Comparison of ENCODE assay signal across 8 cellular contexts in the genomic region with DNA sequence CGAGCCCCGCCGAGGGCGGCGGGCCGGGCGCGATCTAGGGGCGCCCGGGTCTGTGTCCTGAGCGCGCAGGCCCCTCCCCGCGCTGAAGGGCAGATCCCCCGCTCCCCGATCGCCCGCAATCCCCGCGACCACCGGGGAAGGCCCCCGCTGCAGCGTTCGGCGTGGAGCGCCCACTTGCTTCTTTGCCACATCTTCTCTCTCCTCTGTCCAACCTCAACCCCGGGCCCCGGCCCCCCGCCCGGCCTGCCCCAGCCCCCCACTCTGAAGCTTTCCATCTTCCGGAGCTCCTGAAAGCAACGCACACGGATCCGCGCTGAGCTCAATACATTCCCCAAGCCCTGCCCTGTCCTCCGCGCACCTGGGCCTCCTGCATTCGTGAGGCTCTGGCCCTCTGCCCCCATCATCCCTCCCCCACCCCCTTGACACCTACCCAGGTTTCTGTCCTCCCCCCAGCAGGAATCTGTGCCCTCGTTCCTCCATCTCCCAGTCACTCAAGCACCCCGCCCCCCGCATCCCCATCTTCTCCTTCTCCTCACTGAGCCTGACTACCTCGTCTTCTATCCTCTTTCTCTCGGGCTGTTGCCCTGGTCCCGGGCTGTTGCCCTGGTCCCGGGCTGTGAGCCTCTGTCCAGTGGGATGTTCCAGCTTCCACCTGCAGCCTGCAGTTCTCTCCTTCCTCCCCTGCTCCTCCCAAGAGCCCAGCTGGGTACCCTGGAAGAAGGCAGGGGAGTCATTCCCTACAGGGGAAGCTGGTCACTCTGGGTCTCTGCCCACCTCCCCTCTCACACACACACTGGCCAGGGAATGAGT. TPM values are rescaled to one million over a fixed set of nuclear protein-coding genes. Genes with fewer than 3 reads are reported as not detected.
A peak's percentile ranks its signal among the peaks of the same experiment; 100 is the strongest.
DNase-seq lines count a peak whose midpoint lies in the region; ATAC-seq and TF ChIP-seq lines count a peak whose summit lies in the region.

No MANE protein-coding gene starts in this region.

- H3K36me3 ChIP-seq in lower lobe of right lung: no peaks in the 10 kb centered on the region
- no peaks in the 10 kb centered on the region for H3K36me3 ChIP-seq in upper lobe of right lung

- TF ChIP-seq CTCF in astrocyte of the spinal cord (IDR thresholded peaks at IDR 0.05; ENCODE audit: low read depth, low read length) (no peak), lower lobe of right lung (IDR thresholded peaks at IDR 0.05) (no peak), upper lobe of right lung (IDR thresholded peaks at IDR 0.05) (no peak)

- H3K4me1 ChIP-seq in lower lobe of right lung (peaks cover 7% of the 10 kb centered on the region), upper lobe of right lung (peaks cover 9% of the 10 kb centered on the region)

- H3K27me3 ChIP-seq in lower lobe of right lung (ENCODE audit: low read depth) (peaks cover 41% of the 10 kb centered on the region), upper lobe of right lung (peaks cover 28% of the 10 kb centered on the region)

- in situ Hi-C loops in astrocyte of the spinal cord (cut with HindIII; ENCODE audit: low sequenced_read_pairs): no loop called here

- H3K27me3 Mint-ChIP-seq in activated naive CD4-positive, alpha-beta T cell treated with anti-CD3 and anti-CD28 coated beads, Interleukin-2, amount 50 U/mL, for 24 hours: peaks cover 3% of the 10 kb centered on the region

- H3K4me3 ChIP-seq in astrocyte of the spinal cord (ENCODE audit: low read depth, low read length) (peak overlapping the region; percentile 52), lower lobe of right lung (peak overlapping the region; percentile 51), upper lobe of right lung (peak overlapping the region; percentile 40)

- no peak overlapping the region for H3K27ac Mint-ChIP-seq in activated naive CD4-positive, alpha-beta T cell treated with anti-CD3 and anti-CD28 coated beads, Interleukin-2, amount 50 U/mL, for 24 hours
- H3K27ac Mint-ChIP-seq in activated naive CD4-positive, alpha-beta T cell treated with anti-CD3 and anti-CD28 coated beads, Interleukin-2, amount 50 U/mL, for 72 hours: peak overlapping the region in 1 of 2 donors; percentile 30

- ATAC-seq in activated naive CD4-positive, alpha-beta T cell treated with anti-CD3 and anti-CD28 coated beads, Interleukin-2, amount 50 U/mL, for 72 hours: no peak
- ATAC-seq in lower lobe of right lung (no peak), upper lobe of right lung (no peak), esophagus mucosa (no peak)

- intact Hi-C loops in lower lobe of right lung (cut with DNase I) (no loop called here), upper lobe of right lung (cut with DNase I) (no loop called here)

- DNase-seq in activated naive CD4-positive, alpha-beta T cell treated with anti-CD3 and anti-CD28 coated beads, Interleukin-2, amount 50 U/mL, for 72 hours (ENCODE audit: low spot score in 2 of 2): no peak
- DNase-seq in astrocyte of the spinal cord (ENCODE audit: low read depth, low spot score): no peak
- no peak for DNase-seq in lower lobe of right lung
- DNase-seq in upper lobe of right lung: no peak
- no peak for DNase-seq in SHP77 (lab: John Stamatoyannopoulos, UW)
- DNase-seq in NCI-H510A (lab: John Stamatoyannopoulos, UW): no peak

- no peak overlapping the region for H3K27ac ChIP-seq in lower lobe of right lung
- H3K27ac ChIP-seq in upper lobe of right lung: no peak overlapping the region

- no peaks in the 10 kb centered on the region for H3K9me3 Mint-ChIP-seq in activated naive CD4-positive, alpha-beta T cell treated with anti-CD3 and anti-CD28 coated beads, Interleukin-2, amount 50 U/mL, for 24 hours
- no peaks in the 10 kb centered on the region for H3K9me3 Mint-ChIP-seq in activated naive CD4-positive, alpha-beta T cell treated with anti-CD3 and anti-CD28 coated beads, Interleukin-2, amount 50 U/mL, for 72 hours

- H3K36me3 Mint-ChIP-seq in activated naive CD4-positive, alpha-beta T cell treated with anti-CD3 and anti-CD28 coated beads, Interleukin-2, amount 50 U/mL, for 24 hours: no peaks in the 10 kb centered on the region
- H3K36me3 Mint-ChIP-seq in activated naive CD4-positive, alpha-beta T cell treated with anti-CD3 and anti-CD28 coated beads, Interleukin-2, amount 50 U/mL, for 72 hours: no peaks in the 10 kb centered on the region

- peaks cover 16% of the 10 kb centered on the region for H3K4me1 Mint-ChIP-seq in activated naive CD4-positive, alpha-beta T cell treated with anti-CD3 and anti-CD28 coated beads, Interleukin-2, amount 50 U/mL, for 24 hours

- H3K4me3 Mint-ChIP-seq in activated naive CD4-positive, alpha-beta T cell treated with anti-CD3 and anti-CD28 coated beads, Interleukin-2, amount 50 U/mL, for 24 hours: peak overlapping the region; percentile 82

- H3K9me3 ChIP-seq in lower lobe of right lung: no peaks in the 10 kb centered on the region
- H3K9me3 ChIP-seq in upper lobe of right lung: no peaks in the 10 kb centered on the region

RNA-seq across cellular contexts. Expression of a gene that starts 7.8 kb away (rescaled TPM):
- 1 to 10 TPM; 2.2 to 2.8 TPM for total RNA-seq in activated naive CD4-positive, alpha-beta T cell treated with anti-CD3 and anti-CD28 coated beads, Interleukin-2, amount 50 U/mL, for 72 hours
- total RNA-seq in lower lobe of right lung (6.5 TPM), upper lobe of right lung (5.6 TPM), esophagus mucosa (3.8 TPM)

RNA-seq across cellular contexts. Expression of a gene that starts 24.2 kb away (rescaled TPM):
- not detected for total RNA-seq in activated naive CD4-positive, alpha-beta T cell treated with anti-CD3 and anti-CD28 coated beads, Interleukin-2, amount 50 U/mL, for 72 hours
- total RNA-seq in lower lobe of right lung (64.5 TPM), upper lobe of right lung (59.4 TPM), esophagus mucosa (29.3 TPM)

RNA-seq across cellular contexts. Expression of a gene that starts 54.7 kb away (rescaled TPM):
- 10 to 100 TPM; 61.1 to 96.0 TPM for total RNA-seq in activated naive CD4-positive, alpha-beta T cell treated with anti-CD3 and anti-CD28 coated beads, Interleukin-2, amount 50 U/mL, for 72 hours
- total RNA-seq in lower lobe of right lung (79.5 TPM), upper lobe of right lung (69.9 TPM), esophagus mucosa (32.3 TPM)

RNA-seq across cellular contexts. Expression of a gene that starts 56.3 kb away (rescaled TPM):
- total RNA-seq in activated naive CD4-positive, alpha-beta T cell treated with anti-CD3 and anti-CD28 coated beads, Interleukin-2, amount 50 U/mL, for 72 hours: 10 to 100 TPM; 29.1 to 34.1 TPM
- total RNA-seq in lower lobe of right lung (29.9 TPM), upper lobe of right lung (25.3 TPM), esophagus mucosa (19.9 TPM)

Comparison
In these comparisons a context has a peak if more than half of its experiments do, and no peak if none do; other contexts are left out.
1. RNA of a gene that starts 24.2 kb away (total RNA-seq): 64.5 TPM in lower lobe of right lung (single experiment), 59.4 TPM in upper lobe of right lung (single experiment) and 29.3 TPM in esophagus mucosa (single experiment); not detected in activated naive CD4-positive, alpha-beta T cell treated with anti-CD3 and anti-CD28 coated beads, Interleukin-2, amount 50 U/mL, for 72 hours; every median in the first group is over 10 times any median in the second.
2. Peak in every context shown above with its lines, with median percentiles within 50 percentile points of each other: H3K4me3 ChIP-seq.